In the genomic region with DNA sequence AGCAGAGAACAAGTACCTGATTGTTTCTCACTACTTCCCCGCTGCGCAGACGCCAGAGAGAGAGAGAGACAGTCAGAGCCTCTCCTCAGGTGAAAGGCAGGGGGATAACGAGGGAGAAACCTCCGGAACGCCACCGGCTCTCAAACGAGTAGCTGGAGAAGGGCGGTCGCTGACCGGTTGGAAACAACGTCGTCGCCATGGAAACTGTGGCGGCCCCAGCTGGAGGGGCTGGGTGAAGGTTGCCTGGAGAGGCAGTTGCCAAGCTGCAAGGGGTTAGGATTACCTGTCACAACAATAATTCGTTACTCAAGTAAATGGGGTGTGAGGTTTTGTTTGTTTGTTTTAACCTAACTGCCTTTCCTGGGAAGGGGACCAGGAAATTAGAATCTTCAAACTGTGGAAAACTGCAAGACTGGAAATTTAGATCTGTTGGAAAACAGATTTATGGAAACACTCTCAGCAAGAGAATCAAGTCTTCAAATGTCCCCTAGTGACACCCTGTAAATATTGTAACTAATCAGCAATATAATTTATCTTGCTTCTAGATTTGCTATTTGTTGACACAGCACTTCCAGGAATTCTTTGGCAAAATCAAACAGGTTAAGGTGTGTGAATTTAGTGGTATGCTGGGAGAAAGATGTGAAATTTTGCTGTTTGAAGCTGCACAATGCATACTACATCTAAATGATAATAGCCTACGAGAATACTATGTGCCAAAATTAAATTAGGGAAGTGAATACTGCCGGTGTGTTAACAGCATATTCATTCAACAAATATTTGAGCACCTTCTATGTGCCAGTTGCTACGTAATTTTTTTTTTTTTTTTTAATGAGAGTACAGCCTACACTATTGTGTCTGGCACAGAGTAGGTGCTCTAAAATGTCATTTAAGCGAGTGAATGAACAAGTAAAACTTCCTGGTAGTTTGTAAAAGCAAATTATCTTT, we compare ENCODE assay signal across 8 cellular contexts. TPM values are rescaled to one million over a fixed set of nuclear protein-coding genes. Genes with fewer than 3 reads are reported as not detected.
DNase-seq lines count a peak whose midpoint lies in the region; ATAC-seq and TF ChIP-seq lines count a peak whose summit lies in the region.

A gene with protein sequence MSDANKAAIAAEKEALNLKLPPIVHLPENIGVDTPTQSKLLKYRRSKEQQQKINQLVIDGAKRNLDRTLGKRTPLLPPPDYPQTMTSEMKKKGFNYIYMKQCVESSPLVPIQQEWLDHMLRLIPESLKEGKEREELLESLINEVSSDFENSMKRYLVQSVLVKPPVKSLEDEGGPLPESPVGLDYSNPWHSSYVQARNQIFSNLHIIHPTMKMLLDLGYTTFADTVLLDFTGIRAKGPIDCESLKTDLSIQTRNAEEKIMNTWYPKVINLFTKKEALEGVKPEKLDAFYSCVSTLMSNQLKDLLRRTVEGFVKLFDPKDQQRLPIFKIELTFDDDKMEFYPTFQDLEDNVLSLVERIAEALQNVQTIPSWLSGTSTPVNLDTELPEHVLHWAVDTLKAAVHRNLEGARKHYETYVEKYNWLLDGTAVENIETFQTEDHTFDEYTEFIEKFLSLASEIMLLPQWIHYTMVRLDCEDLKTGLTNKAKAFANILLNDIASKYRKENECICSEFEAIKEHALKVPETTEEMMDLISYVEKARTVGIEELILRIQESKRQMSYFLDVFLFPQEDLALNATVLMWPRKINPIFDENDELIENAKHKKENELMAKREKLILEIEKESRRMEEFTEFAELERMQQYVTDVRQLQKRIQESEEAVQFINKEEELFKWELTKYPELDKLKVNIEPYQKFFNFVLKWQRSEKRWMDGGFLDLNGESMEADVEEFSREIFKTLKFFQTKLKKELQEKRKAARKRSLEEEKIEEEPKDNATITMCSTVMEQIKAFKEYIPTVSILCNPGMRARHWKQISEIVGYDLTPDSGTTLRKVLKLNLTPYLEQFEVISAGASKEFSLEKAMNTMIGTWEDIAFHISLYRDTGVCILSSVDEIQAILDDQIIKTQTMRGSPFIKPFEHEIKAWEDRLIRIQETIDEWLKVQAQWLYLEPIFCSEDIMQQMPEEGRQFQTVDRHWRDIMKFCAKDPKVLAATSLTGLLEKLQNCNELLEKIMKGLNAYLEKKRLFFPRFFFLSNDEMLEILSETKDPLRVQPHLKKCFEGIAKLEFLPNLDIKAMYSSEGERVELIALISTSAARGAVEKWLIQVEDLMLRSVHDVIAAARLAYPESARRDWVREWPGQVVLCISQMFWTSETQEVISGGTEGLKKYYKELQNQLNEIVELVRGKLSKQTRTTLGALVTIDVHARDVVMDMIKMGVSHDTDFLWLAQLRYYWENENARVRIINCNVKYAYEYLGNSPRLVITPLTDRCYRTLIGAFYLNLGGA (N-terminal part only) (minus strand): TSS at position 164 of the 945 bp plus-strand sequence. CDS start 1,474 bp downstream, outside the sequence.

- H3K27me3 ChIP-seq in dorsolateral prefrontal cortex (no peaks in the 10 kb centered on the region), mucosa of rectum (ENCODE audit: control insufficient read depth in 2 of 2, insufficient read depth in 2 of 2, low read length in 2 of 2) (no peaks in the 10 kb centered on the region)

- H3K36me3 ChIP-seq in mucosa of rectum (ENCODE audit: control insufficient read depth in 2 of 2, insufficient read depth in 2 of 2, low read length in 2 of 2): no peaks in the 10 kb centered on the region

- intact Hi-C loops in dorsolateral prefrontal cortex (cut with DNase I): no loop called here

- no peak within 1 kb of the TSS for H3K9ac ChIP-seq in mucosa of rectum (ENCODE audit: low read depth in 1 of 2, low read length in 2 of 2)

- DNase-seq in stimulated activated CD4-positive, alpha-beta T cell treated with anti-CD3 and anti-CD28 coated beads, Interleukin-15, amount 100 ng/mL, for 24 hours: peak; percentile 43
- no peak for DNase-seq in stimulated activated CD4-positive, alpha-beta T cell treated with anti-CD3 and anti-CD28 coated beads, Interleukin-4, amount 100 ng/mL, for 24 hours
- peak; percentile 45 for DNase-seq in NCI-H510A (lab: John Stamatoyannopoulos, UW)
- peak in 4 of 10 donors; percentile 11 to 45 (median 13) for DNase-seq in dorsolateral prefrontal cortex
- DNase-seq in OCI-M1 (lab: John Stamatoyannopoulos, UW): no peak
- no peak for DNase-seq in activated T-cell treated with anti-CD3 and anti-CD28 coated beads, Interleukin-2, amount 50 U/mL, for 1 hour

- H3K4me1 ChIP-seq in mucosa of rectum (ENCODE audit: control insufficient read depth in 2 of 2, insufficient read depth in 2 of 2, low read length in 2 of 2): peaks cover 0 to 2% of the 10 kb centered on the region in 2 donors

- no peak for ATAC-seq in HG03565 (IDR thresholded peaks at IDR 0.05; ENCODE audit: unreplicated experiment)

- no peaks in the 10 kb centered on the region for H3K9me3 ChIP-seq in mucosa of rectum (ENCODE audit: control insufficient read depth in 2 of 2, low read length in 2 of 2)

- H3K27ac ChIP-seq in dorsolateral prefrontal cortex (peak within 1 kb of the TSS in 17 of 59 donors; percentile 0 to 88 (median 65)), mucosa of rectum (ENCODE audit: low read depth in 2 of 2, low read length in 2 of 2) (no peak within 1 kb of the TSS)

- TF ChIP-seq CTCF in dorsolateral prefrontal cortex (IDR thresholded peaks at IDR 0.05 in 54 of 56, conservative IDR thresholded peaks at IDR 0.05 in 2 of 56; ENCODE audit: low read depth in 1 of 56, partially characterized antibody in 56 of 56): no peak

- H3K4me3 ChIP-seq in dorsolateral prefrontal cortex: peak within 1 kb of the TSS in 56 of 59 donors; percentile 11 to 65 (median 43)
- H3K4me3 ChIP-seq in mucosa of rectum (ENCODE audit: low read length in 2 of 2): peak within 1 kb of the TSS; percentile 49 to 64

RNA-seq across cellular contexts. Expression of the gene that starts here (rescaled TPM):
- 1 to 10 TPM in 44 of 120 experiments, under 1 TPM in 76; 0.14 to 2.8 (median 0.85) TPM for total RNA-seq in dorsolateral prefrontal cortex

Comparison
In these comparisons a context has a peak if more than half of its experiments do, and no peak if none do; other contexts are left out.
1. DNase-seq: peak in stimulated activated CD4-positive, alpha-beta T cell treated with anti-CD3 and anti-CD28 coated beads, Interleukin-15, amount 100 ng/mL, for 24 hours (single experiment) and NCI-H510A (single experiment); none in stimulated activated CD4-positive, alpha-beta T cell treated with anti-CD3 and anti-CD28 coated beads, Interleukin-4, amount 100 ng/mL, for 24 hours (single experiment), OCI-M1 (single experiment) and activated T-cell treated with anti-CD3 and anti-CD28 coated beads, Interleukin-2, amount 50 U/mL, for 1 hour (single experiment).